Comparison of ENCODE assay signal across 1 cellular context in genomic region chr2:190578158-190579057, GRCh38.
A peak's percentile ranks its signal among the peaks of the same experiment; 100 is the strongest.
TF ChIP-seq lines count a peak whose summit lies in the region.

No MANE protein-coding gene starts in this region.

TF ChIP-seq in K562, 482 proteins besides CTCF, POLR2A, EP300 and RAD21:
- TF ChIP-seq LARP7 (IDR thresholded peaks at IDR 0.05) (peak; percentile 68; the same call in 1 of the 2 replicates), ZBTB43 (CRISPR knock-in tag; IDR thresholded peaks at IDR 0.05) (no peak), BHLHE40 (IDR thresholded peaks at IDR 0.05; ENCODE audit: low read length) (peak; percentile 53), MTA3 (IDR thresholded peaks at IDR 0.05; ENCODE audit: borderline replicate concordance) (no peak), HDAC1 (IDR thresholded peaks at IDR 0.05) (peak in 1 of 2 experiments; percentile 66; a peak in 2 of 4 replicates), IRF9 (tag; IDR thresholded peaks at IDR 0.05) (no peak), DPF2 (IDR thresholded peaks at IDR 0.05) (peak; percentile 45; the same call in 1 of the 2 replicates), MBD1 (CRISPR knock-in tag; IDR thresholded peaks at IDR 0.05) (no peak), EGR1 (conservative IDR thresholded peaks at IDR 0.05) (peak; percentile 83), FOXP4 (CRISPR knock-in tag; IDR thresholded peaks at IDR 0.05; ENCODE audit: borderline replicate concordance) (no peak), CBFA2T2 (conservative IDR thresholded peaks at IDR 0.05) (peak; percentile 54), SMARCA4 (IDR thresholded peaks at IDR 0.05) (peak; percentile 25; the same call in 1 of the 2 replicates), ZSCAN32 (CRISPR knock-in tag; IDR thresholded peaks at IDR 0.05) (no peak), NCOA1 (IDR thresholded peaks at IDR 0.05; ENCODE audit: low read depth) (0 out of 2 replicates have a peak, but pooled peaks have one; percentile 29), CTCFL (IDR thresholded peaks at IDR 0.05; ENCODE audit: borderline replicate concordance, insufficient read depth, low read depth, low read length, poor library complexity, severe bottlenecking) (no peak), NCOR1 (IDR thresholded peaks at IDR 0.05) (0 out of 2 replicates have a peak, but pooled peaks have one; percentile 11), TAL1 (IDR thresholded peaks at IDR 0.05) (peak; percentile 33; the same call in 1 of the 2 replicates), CBFA2T3 (IDR thresholded peaks at IDR 0.05) (peak; percentile 74), OTX1 (CRISPR knock-in tag; IDR thresholded peaks at IDR 0.05) (no peak), MLLT1 (IDR thresholded peaks at IDR 0.05) (0 out of 4 replicates have a peak, but pooled peaks of 1 of the 2 experiments have one; percentile 39), ARID1B (IDR thresholded peaks at IDR 0.05) (peak; percentile 65), TEAD4 (IDR thresholded peaks at IDR 0.05; ENCODE audit: low read length) (0 out of 2 replicates have a peak, but pooled peaks have one; percentile 27), TEAD4 (CRISPR knock-in tag; IDR thresholded peaks at IDR 0.05; ENCODE audit: borderline replicate concordance) (no peak), HDAC2 (IDR thresholded peaks at IDR 0.05) (0 out of 2 replicates have a peak, but pooled peaks have one; percentile 27), ZBTB40 (IDR thresholded peaks at IDR 0.05) (peak; percentile 38; the same call in 1 of the 2 replicates), ZBTB40 (CRISPR knock-in tag; IDR thresholded peaks at IDR 0.05) (no peak), TCF3 (CRISPR knock-in tag; IDR thresholded peaks at IDR 0.05) (peak; percentile 62), SMARCE1 (IDR thresholded peaks at IDR 0.05) (peak; percentile 59; the same call in 1 of the 2 replicates)
